23 cellular contexts compared by ENCODE assay signal in the genomic region with DNA sequence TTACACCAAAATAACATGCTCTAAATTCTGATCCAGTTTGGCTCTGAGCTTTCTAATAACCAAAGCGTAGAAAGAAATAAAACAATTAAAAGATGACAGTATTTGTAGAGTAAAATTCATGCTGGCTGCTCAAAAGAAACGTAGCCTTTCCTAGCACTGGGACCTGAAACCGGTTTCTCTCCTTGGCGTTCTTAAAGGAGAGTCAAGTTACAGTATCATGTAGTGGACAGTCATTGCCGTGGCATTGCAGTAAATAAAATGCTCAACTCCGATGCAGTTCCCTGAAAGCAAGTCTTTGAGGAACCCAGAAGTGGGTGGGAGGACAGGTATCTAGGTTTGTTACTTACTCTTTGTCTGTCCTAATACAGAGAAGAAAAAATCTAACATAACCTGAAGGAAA. TPM values are rescaled to one million over a fixed set of nuclear protein-coding genes. Genes with fewer than 3 reads are reported as not detected.
DNase-seq lines count a peak whose midpoint lies in the region; ATAC-seq and TF ChIP-seq lines count a peak whose summit lies in the region.
"Had no signal": no experiment of that assay in that cellular context is flagged by ENCODE, and none has a peak within 500 bp of the region (broad histone marks: within the 10 kb centered on the region; RNA-seq: fewer than 3 reads in every experiment).

No MANE protein-coding gene starts in this region.

- no peak overlapping the region for H3K4me3 Mint-ChIP-seq in activated CD8-positive, alpha-beta memory T cell treated with anti-CD3 and anti-CD28 coated beads, Interleukin-2, amount 10 ng/mL, durations not matched to agents 7 days and 5 days

- no peak overlapping the region for H3K9ac ChIP-seq in parathyroid adenoma

- H3K79me2 ChIP-seq in parathyroid adenoma: peaks cover 2% of the 10 kb centered on the region

- peaks cover 51% of the 10 kb centered on the region for H3K36me3 Mint-ChIP-seq in activated CD8-positive, alpha-beta memory T cell treated with anti-CD3 and anti-CD28 coated beads, Interleukin-2, amount 10 ng/mL, durations not matched to agents 7 days and 5 days

- H3K4me1 ChIP-seq in parathyroid adenoma: peaks cover 13% of the 10 kb centered on the region
- H3K4me1 ChIP-seq: Caco-2, colonic mucosa, lower lobe of right lung had no signal

- peak overlapping the region; percentile 9 for H3K27ac ChIP-seq in parathyroid adenoma
- H3K27ac ChIP-seq: colonic mucosa, lower lobe of right lung had no signal

- H3K27ac Mint-ChIP-seq in activated CD8-positive, alpha-beta memory T cell treated with anti-CD3 and anti-CD28 coated beads, Interleukin-2, amount 10 ng/mL, durations not matched to agents 7 days and 5 days: peak overlapping the region; percentile 18

- H3K4me1 Mint-ChIP-seq in activated CD8-positive, alpha-beta memory T cell treated with anti-CD3 and anti-CD28 coated beads, Interleukin-2, amount 10 ng/mL, durations not matched to agents 7 days and 5 days: peaks cover 12% of the 10 kb centered on the region

- no peak for DNase-seq in activated CD8-positive, alpha-beta memory T cell treated with anti-CD3 and anti-CD28 coated beads, Interleukin-2, amount 10 ng/mL, durations not matched to agents 7 days and 5 days
- DNase-seq in activated CD8-positive, alpha-beta memory T cell treated with anti-CD3 and anti-CD28 coated beads, Interleukin-2, amount 50 U/mL, for 48 hours: no peak
- peak; percentile 63 for DNase-seq in LNCaP clone FGC (ENCODE audit: low read depth)
- peak; percentile 36 for DNase-seq in epithelial cell of esophagus (ENCODE audit: low read depth)
- DNase-seq in activated effector memory CD4-positive, alpha-beta T cell treated with anti-CD3 and anti-CD28 coated beads, Interleukin-2, amount 50 U/mL, for 16 hours: no peak
- no peak for DNase-seq in glomerular visceral epithelial cell (ENCODE audit: extremely low spot score)
- DNase-seq: activated gamma-delta T cell; amniotic stem cell; Caco-2; colonic mucosa; DMS79 treated with DMSO at 0.1 percent for 48 hours; GOT3; Kasumi-1; lower lobe of right lung; NCI-H1694; NCI-H510A treated with DMSO at 0.1 percent for 48 hours; NK-92 treated with Interleukin-12 subunit alpha and Interleukin-12 subunit beta, amount 100 ng/mL, for 24 hours; small intestine; stimulated activated CD4-positive, alpha-beta T cell treated with anti-CD3 and anti-CD28 coated beads, Interleukin-1b, Interleukin-23, amount 100 ng/mL, for 48 hours; T-helper 1 cell had no signal

- CTCF ChIA-PET in activated CD8-positive, alpha-beta memory T cell treated with anti-CD3 and anti-CD28 coated beads, Interleukin-2, amount 10 ng/mL, durations not matched to agents 7 days and 5 days (lab: Charles Lee): interaction anchor here (0.8 to 2.0 kb wide), 2 partner anchors 12 to 100 kb away, joined by 3 to 9 read pairs; a partner anchor contains a TSS

- H3K36me3 ChIP-seq in parathyroid adenoma (ENCODE audit: control insufficient read depth, insufficient read depth, low read length): no peaks in the 10 kb centered on the region

- H3K27me3 ChIP-seq in parathyroid adenoma (ENCODE audit: control insufficient read depth, insufficient read depth, low read length): no peaks in the 10 kb centered on the region
- H3K27me3 ChIP-seq: colonic mucosa had no signal

- H3K4me3 ChIP-seq in LNCaP clone FGC (ENCODE audit: low read depth, low read length): no peak overlapping the region
- no peak overlapping the region for H3K4me3 ChIP-seq in epithelial cell of esophagus (ENCODE audit: low read length)
- H3K4me3 ChIP-seq in parathyroid adenoma (ENCODE audit: low read depth, low read length): no peak overlapping the region
- H3K4me3 ChIP-seq: colonic mucosa, lower lobe of right lung had no signal

- ATAC-seq in activated CD8-positive, alpha-beta memory T cell treated with anti-CD3 and anti-CD28 coated beads, Interleukin-2, amount 10 ng/mL, durations not matched to agents 7 days and 5 days: no peak
- ATAC-seq in HG02588 (IDR thresholded peaks at IDR 0.05; ENCODE audit: unreplicated experiment): no peak
- ATAC-seq: lower lobe of right lung, Panc1 had no signal

- H3K4me2 ChIP-seq in parathyroid adenoma (ENCODE audit: low read length): peak overlapping the region; percentile 7

- no peak for TF ChIP-seq CTCF in LNCaP clone FGC (IDR thresholded peaks at IDR 0.05; ENCODE audit: control insufficient read depth, extremely low read depth, insufficient read depth)
- no peak for TF ChIP-seq CTCF in epithelial cell of esophagus (IDR thresholded peaks at IDR 0.05; ENCODE audit: insufficient read depth, low read depth, low read length, missing control alignments)
- TF ChIP-seq CTCF in parathyroid adenoma (IDR thresholded peaks at IDR 0.05): no peak

- H3K9me3 Mint-ChIP-seq in activated CD8-positive, alpha-beta memory T cell treated with anti-CD3 and anti-CD28 coated beads, Interleukin-2, amount 10 ng/mL, durations not matched to agents 7 days and 5 days (ENCODE audit: low read depth): no peaks in the 10 kb centered on the region

- no peaks in the 10 kb centered on the region for H3K9me3 ChIP-seq in parathyroid adenoma (ENCODE audit: control insufficient read depth, low read length)
- H3K9me3 ChIP-seq: Caco-2, colonic mucosa, lower lobe of right lung had no signal

- no peaks in the 10 kb centered on the region for H3K27me3 Mint-ChIP-seq in activated CD8-positive, alpha-beta memory T cell treated with anti-CD3 and anti-CD28 coated beads, Interleukin-2, amount 10 ng/mL, durations not matched to agents 7 days and 5 days

- no peak overlapping the region for H2AFZ ChIP-seq in parathyroid adenoma

RNA-seq across cellular contexts. Expression of a gene that starts 52.7 kb away (rescaled TPM):
- 100 to 1,000 TPM in 1 of 2 experiments, 10 to 100 TPM in 1; 65.1 to 115 TPM for total RNA-seq in activated CD8-positive, alpha-beta memory T cell treated with anti-CD3 and anti-CD28 coated beads, Interleukin-2, amount 10 ng/mL, durations not matched to agents 7 days and 5 days

Comparison
In these comparisons a context has a peak if more than half of its experiments do, and no peak if none do; other contexts are left out.
1. DNase-seq: peak in LNCaP clone FGC (single experiment) and epithelial cell of esophagus (single experiment); none in activated CD8-positive, alpha-beta memory T cell treated with anti-CD3 and anti-CD28 coated beads, Interleukin-2, amount 10 ng/mL, durations not matched to agents 7 days and 5 days (single experiment), activated CD8-positive, alpha-beta memory T cell treated with anti-CD3 and anti-CD28 coated beads, Interleukin-2, amount 50 U/mL, for 48 hours (single experiment), activated effector memory CD4-positive, alpha-beta T cell treated with anti-CD3 and anti-CD28 coated beads, Interleukin-2, amount 50 U/mL, for 16 hours (single experiment) and glomerular visceral epithelial cell (single experiment).